ENCODE assay signal across 34 cellular contexts in genomic region chr11:130405428-130405827, GRCh38. TPM values are rescaled to one million over a fixed set of nuclear protein-coding genes. Genes with fewer than 3 reads are reported as not detected.
"Had no signal": no experiment of that assay in that cellular context is flagged by ENCODE, and none has a peak within 500 bp of the region (broad histone marks: within the 10 kb centered on the region; RNA-seq: fewer than 3 reads in every experiment).

No MANE protein-coding gene starts in this region.

- H3K27ac Mint-ChIP-seq: activated CD4-positive, alpha-beta memory T cell treated with anti-CD3 and anti-CD28 coated beads, Interleukin-2, amount 10 ng/mL, durations not matched to agents 7 days and 5 days; activated CD4-positive, alpha-beta T cell treated with anti-CD3 and anti-CD28 coated beads for 36 hours; activated CD4-positive, alpha-beta T cell treated with anti-CD3 and anti-CD28 coated beads, Interleukin-2, amount 10 ng/mL, durations not matched to agents 24 days and 14 days; activated naive CD4-positive, alpha-beta T cell treated with anti-CD3 and anti-CD28 coated beads, Interleukin-2, amount 10 ng/mL, durations not matched to agents 7 days and 5 days; activated naive CD4-positive, alpha-beta T cell treated with anti-CD3 and anti-CD28 coated beads, Interleukin-2, amount 50 U/mL, for 72 hours; activated naive CD8-positive, alpha-beta T cell treated with anti-CD3 and anti-CD28 coated beads, Interleukin-2, amount 10 ng/mL, durations not matched to agents 7 days and 5 days; activated T-cell treated with anti-CD3 and anti-CD28 coated beads, Interleukin-2, amount 50 U/mL, for 24 hours; activated T-cell treated with anti-CD3 and anti-CD28 coated beads, Interleukin-2, amount 50 U/mL, for 72 hours; brain; T-helper 17 cell; T-helper 2 cell treated with Interferon-gamma antibody and Interleukin-4, amounts not matched to agents 5 μg/mL and 100 μg/mL, for 36 hours had no signal

- H3K27ac ChIP-seq: breast epithelium, cardiac muscle cell, colonic mucosa, foreskin keratinocyte, gastrocnemius medialis, WERI-Rb-1 had no signal

- DNase-seq: activated CD4-positive, alpha-beta memory T cell treated with anti-CD3 and anti-CD28 coated beads, Interleukin-2, amount 10 ng/mL, durations not matched to agents 7 days and 5 days; activated CD4-positive, alpha-beta T cell treated with anti-CD3 and anti-CD28 coated beads for 36 hours; activated CD4-positive, alpha-beta T cell treated with anti-CD3 and anti-CD28 coated beads, Interleukin-2, amount 10 ng/mL, durations not matched to agents 24 days and 14 days; activated CD4-positive, CD25-positive, alpha-beta regulatory T cell; activated CD4-positive, CD25-positive, alpha-beta regulatory T cell treated with anti-CD3 and anti-CD28 coated beads, Interleukin-2, amount 50 U/mL, for 72 hours; activated CD8-positive, alpha-beta memory T cell treated with anti-CD3 and anti-CD28 coated beads, Interleukin-2, amount 50 U/mL, for 48 hours; activated gamma-delta T cell; activated naive CD4-positive, alpha-beta T cell; activated naive CD4-positive, alpha-beta T cell treated with anti-CD3 and anti-CD28 coated beads, Interleukin-2, amount 10 ng/mL, durations not matched to agents 7 days and 5 days; activated naive CD8-positive, alpha-beta T cell treated with anti-CD3 and anti-CD28 coated beads, Interleukin-2, amount 10 ng/mL, durations not matched to agents 7 days and 5 days; activated T-cell treated with anti-CD3 and anti-CD28 coated beads for 4 hours; activated T-cell treated with anti-CD3 and anti-CD28 coated beads, Interleukin-2, amount 50 U/mL, for 24 hours; activated T-cell treated with anti-CD3 and anti-CD28 coated beads, Interleukin-2, amount 50 U/mL, for 72 hours; central memory CD4-positive, alpha-beta T cell; cerebellar nuclear complex; colonic mucosa; effector CD8-positive, alpha-beta T cell; foreskin keratinocyte; gastrocnemius medialis; glutamatergic neuron; T-helper 1 cell; T-helper 17 cell; T1000; WERI-Rb-1 had no signal

- H3K9me3 ChIP-seq: ascending aorta, breast epithelium, colonic mucosa, gastrocnemius medialis, heart left ventricle had no signal

- H3K4me1 ChIP-seq: colonic mucosa had no signal

- H3K4me3 ChIP-seq: ascending aorta, breast epithelium, cardiac muscle cell, colonic mucosa, gastrocnemius medialis, heart left ventricle had no signal

- H3K9me3 Mint-ChIP-seq: activated CD4-positive, alpha-beta memory T cell treated with anti-CD3 and anti-CD28 coated beads, Interleukin-2, amount 10 ng/mL, durations not matched to agents 7 days and 5 days; activated CD4-positive, alpha-beta T cell treated with anti-CD3 and anti-CD28 coated beads, Interleukin-2, amount 10 ng/mL, durations not matched to agents 24 days and 14 days; activated naive CD4-positive, alpha-beta T cell treated with anti-CD3 and anti-CD28 coated beads, Interleukin-2, amount 10 ng/mL, durations not matched to agents 7 days and 5 days; activated naive CD4-positive, alpha-beta T cell treated with anti-CD3 and anti-CD28 coated beads, Interleukin-2, amount 50 U/mL, for 72 hours; activated naive CD8-positive, alpha-beta T cell treated with anti-CD3 and anti-CD28 coated beads, Interleukin-2, amount 10 ng/mL, durations not matched to agents 7 days and 5 days; activated T-cell treated with anti-CD3 and anti-CD28 coated beads, Interleukin-2, amount 50 U/mL, for 24 hours; activated T-cell treated with anti-CD3 and anti-CD28 coated beads, Interleukin-2, amount 50 U/mL, for 72 hours; brain; T-helper 2 cell treated with Interferon-gamma antibody and Interleukin-4, amounts not matched to agents 5 μg/mL and 100 μg/mL, for 36 hours had no signal

- H3K27me3 ChIP-seq: ascending aorta, breast epithelium, colonic mucosa, gastrocnemius medialis, heart left ventricle had no signal

- ATAC-seq: activated CD4-positive, alpha-beta T cell treated with anti-CD3 and anti-CD28 coated beads for 36 hours; activated naive CD4-positive, alpha-beta T cell treated with anti-CD3 and anti-CD28 coated beads, Interleukin-2, amount 50 U/mL, for 72 hours; activated T-cell treated with anti-CD3 and anti-CD28 coated beads, Interleukin-2, amount 50 U/mL, for 72 hours; esophagus mucosa; foreskin keratinocyte; gastrocnemius medialis; heart left ventricle; T-helper 17 cell had no signal

- H3K4me3 Mint-ChIP-seq: activated CD4-positive, alpha-beta memory T cell treated with anti-CD3 and anti-CD28 coated beads, Interleukin-2, amount 10 ng/mL, durations not matched to agents 7 days and 5 days; activated CD4-positive, alpha-beta T cell treated with anti-CD3 and anti-CD28 coated beads for 36 hours; activated CD4-positive, alpha-beta T cell treated with anti-CD3 and anti-CD28 coated beads, Interleukin-2, amount 10 ng/mL, durations not matched to agents 24 days and 14 days; activated naive CD4-positive, alpha-beta T cell treated with anti-CD3 and anti-CD28 coated beads, Interleukin-2, amount 10 ng/mL, durations not matched to agents 7 days and 5 days; activated naive CD8-positive, alpha-beta T cell treated with anti-CD3 and anti-CD28 coated beads, Interleukin-2, amount 10 ng/mL, durations not matched to agents 7 days and 5 days; activated T-cell treated with anti-CD3 and anti-CD28 coated beads, Interleukin-2, amount 50 U/mL, for 24 hours; activated T-cell treated with anti-CD3 and anti-CD28 coated beads, Interleukin-2, amount 50 U/mL, for 72 hours; brain; T-helper 17 cell; T-helper 2 cell treated with Interferon-gamma antibody and Interleukin-4, amounts not matched to agents 5 μg/mL and 100 μg/mL, for 36 hours had no signal

- H3K36me3 ChIP-seq: ascending aorta, breast epithelium, cardiac muscle cell, colonic mucosa, gastrocnemius medialis, heart left ventricle, WERI-Rb-1 had no signal

- H3K36me3 Mint-ChIP-seq: activated naive CD4-positive, alpha-beta T cell treated with anti-CD3 and anti-CD28 coated beads, Interleukin-2, amount 10 ng/mL, durations not matched to agents 7 days and 5 days; activated naive CD4-positive, alpha-beta T cell treated with anti-CD3 and anti-CD28 coated beads, Interleukin-2, amount 50 U/mL, for 72 hours; activated naive CD8-positive, alpha-beta T cell treated with anti-CD3 and anti-CD28 coated beads, Interleukin-2, amount 10 ng/mL, durations not matched to agents 7 days and 5 days; brain had no signal

RNA-seq across cellular contexts. Expression of gene ADAMTS8, which starts 23.0 kb away (rescaled TPM):
- total RNA-seq: activated CD4-positive, alpha-beta memory T cell treated with anti-CD3 and anti-CD28 coated beads, Interleukin-2, amount 10 ng/mL, durations not matched to agents 7 days and 5 days; activated CD4-positive, alpha-beta T cell treated with anti-CD3 and anti-CD28 coated beads for 36 hours; activated CD4-positive, alpha-beta T cell treated with anti-CD3 and anti-CD28 coated beads, Interleukin-2, amount 10 ng/mL, durations not matched to agents 24 days and 14 days; activated naive CD4-positive, alpha-beta T cell treated with anti-CD3 and anti-CD28 coated beads, Interleukin-2, amount 50 U/mL, for 72 hours; activated naive CD8-positive, alpha-beta T cell treated with anti-CD3 and anti-CD28 coated beads, Interleukin-2, amount 10 ng/mL, durations not matched to agents 7 days and 5 days; activated T-cell treated with anti-CD3 and anti-CD28 coated beads, Interleukin-2, amount 50 U/mL, for 72 hours; dermis microvascular lymphatic vessel endothelial cell; epithelial cell of proximal tubule; foreskin keratinocyte; T-helper 17 cell had no signal

RNA-seq across cellular contexts. Expression of gene ADAMTS15, which starts 43.0 kb away (rescaled TPM):
- total RNA-seq: activated CD4-positive, alpha-beta memory T cell treated with anti-CD3 and anti-CD28 coated beads, Interleukin-2, amount 10 ng/mL, durations not matched to agents 7 days and 5 days; activated CD4-positive, alpha-beta T cell treated with anti-CD3 and anti-CD28 coated beads for 36 hours; activated naive CD4-positive, alpha-beta T cell treated with anti-CD3 and anti-CD28 coated beads, Interleukin-2, amount 50 U/mL, for 72 hours; T-helper 17 cell had no signal
